ENCODE assay signal across 1 cellular context in the genomic region with DNA sequence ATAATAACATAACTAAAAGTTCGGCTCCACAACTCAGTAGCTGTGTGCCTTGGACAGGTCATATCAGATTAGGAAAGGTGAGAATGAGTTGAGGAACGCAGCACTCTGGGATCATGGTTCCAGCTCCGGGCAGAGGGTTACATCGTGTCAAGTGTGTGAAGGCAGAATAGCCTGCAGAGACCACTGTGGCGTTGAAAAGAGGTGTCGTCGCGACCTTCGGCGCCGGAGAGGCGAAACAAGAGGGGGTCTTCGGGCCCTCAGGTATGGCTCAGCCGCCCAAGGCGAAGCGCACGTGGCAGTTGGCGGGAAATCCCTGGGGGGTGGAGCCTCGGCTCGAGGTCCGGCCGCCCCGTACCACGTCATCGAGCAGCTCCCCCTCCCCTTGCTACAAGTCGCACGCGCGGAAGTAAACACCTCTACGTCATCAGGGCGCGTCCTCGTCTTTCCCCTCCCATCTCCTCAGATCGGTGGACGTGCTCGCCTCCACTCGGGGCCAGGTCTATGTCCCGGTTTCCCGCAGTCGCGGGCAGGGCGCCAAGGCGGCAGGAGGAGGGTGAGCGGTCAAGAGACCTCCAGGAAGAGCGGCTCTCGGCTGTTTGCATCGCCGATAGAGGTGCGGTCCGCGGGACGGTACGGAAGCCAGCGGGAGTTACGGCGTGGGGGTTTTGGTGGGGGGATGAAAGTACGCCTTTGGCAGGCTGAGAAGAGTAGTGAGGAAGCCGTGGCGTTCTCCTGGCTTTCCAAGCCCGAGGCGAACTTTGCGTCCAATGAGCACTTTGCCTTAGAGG.
TF ChIP-seq lines count a peak whose summit lies in the region.

A gene with protein sequence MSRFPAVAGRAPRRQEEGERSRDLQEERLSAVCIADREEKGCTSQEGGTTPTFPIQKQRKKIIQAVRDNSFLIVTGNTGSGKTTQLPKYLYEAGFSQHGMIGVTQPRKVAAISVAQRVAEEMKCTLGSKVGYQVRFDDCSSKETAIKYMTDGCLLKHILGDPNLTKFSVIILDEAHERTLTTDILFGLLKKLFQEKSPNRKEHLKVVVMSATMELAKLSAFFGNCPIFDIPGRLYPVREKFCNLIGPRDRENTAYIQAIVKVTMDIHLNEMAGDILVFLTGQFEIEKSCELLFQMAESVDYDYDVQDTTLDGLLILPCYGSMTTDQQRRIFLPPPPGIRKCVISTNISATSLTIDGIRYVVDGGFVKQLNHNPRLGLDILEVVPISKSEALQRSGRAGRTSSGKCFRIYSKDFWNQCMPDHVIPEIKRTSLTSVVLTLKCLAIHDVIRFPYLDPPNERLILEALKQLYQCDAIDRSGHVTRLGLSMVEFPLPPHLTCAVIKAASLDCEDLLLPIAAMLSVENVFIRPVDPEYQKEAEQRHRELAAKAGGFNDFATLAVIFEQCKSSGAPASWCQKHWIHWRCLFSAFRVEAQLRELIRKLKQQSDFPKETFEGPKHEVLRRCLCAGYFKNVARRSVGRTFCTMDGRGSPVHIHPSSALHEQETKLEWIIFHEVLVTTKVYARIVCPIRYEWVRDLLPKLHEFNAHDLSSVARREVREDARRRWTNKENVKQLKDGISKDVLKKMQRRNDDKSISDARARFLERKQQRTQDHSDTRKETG (plus strand): TSS at position 440 of the 788 bp plus-strand sequence. CDS start 62 bp downstream, at position 502.

TF ChIP-seq in HepG2, 621 proteins besides CTCF, POLR2A, EP300 and RAD21 (continues in another document):
- TF ChIP-seq, protein P1, sequence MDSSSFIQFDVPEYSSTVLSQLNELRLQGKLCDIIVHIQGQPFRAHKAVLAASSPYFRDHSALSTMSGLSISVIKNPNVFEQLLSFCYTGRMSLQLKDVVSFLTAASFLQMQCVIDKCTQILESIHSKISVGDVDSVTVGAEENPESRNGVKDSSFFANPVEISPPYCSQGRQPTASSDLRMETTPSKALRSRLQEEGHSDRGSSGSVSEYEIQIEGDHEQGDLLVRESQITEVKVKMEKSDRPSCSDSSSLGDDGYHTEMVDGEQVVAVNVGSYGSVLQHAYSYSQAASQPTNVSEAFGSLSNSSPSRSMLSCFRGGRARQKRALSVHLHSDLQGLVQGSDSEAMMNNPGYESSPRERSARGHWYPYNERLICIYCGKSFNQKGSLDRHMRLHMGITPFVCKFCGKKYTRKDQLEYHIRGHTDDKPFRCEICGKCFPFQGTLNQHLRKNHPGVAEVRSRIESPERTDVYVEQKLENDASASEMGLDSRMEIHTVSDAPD (CRISPR knock-in tag; IDR thresholded peaks at IDR 0.05): peak; percentile 92
- peak; percentile 87 for TF ChIP-seq KLF12 (CRISPR knock-in tag; IDR thresholded peaks at IDR 0.05; ENCODE audit: borderline replicate concordance)
- peak; percentile 83; the same call in 1 of the 2 replicates for TF ChIP-seq SNAPC2 (CRISPR knock-in tag; IDR thresholded peaks at IDR 0.05)
- TF ChIP-seq, protein P2, sequence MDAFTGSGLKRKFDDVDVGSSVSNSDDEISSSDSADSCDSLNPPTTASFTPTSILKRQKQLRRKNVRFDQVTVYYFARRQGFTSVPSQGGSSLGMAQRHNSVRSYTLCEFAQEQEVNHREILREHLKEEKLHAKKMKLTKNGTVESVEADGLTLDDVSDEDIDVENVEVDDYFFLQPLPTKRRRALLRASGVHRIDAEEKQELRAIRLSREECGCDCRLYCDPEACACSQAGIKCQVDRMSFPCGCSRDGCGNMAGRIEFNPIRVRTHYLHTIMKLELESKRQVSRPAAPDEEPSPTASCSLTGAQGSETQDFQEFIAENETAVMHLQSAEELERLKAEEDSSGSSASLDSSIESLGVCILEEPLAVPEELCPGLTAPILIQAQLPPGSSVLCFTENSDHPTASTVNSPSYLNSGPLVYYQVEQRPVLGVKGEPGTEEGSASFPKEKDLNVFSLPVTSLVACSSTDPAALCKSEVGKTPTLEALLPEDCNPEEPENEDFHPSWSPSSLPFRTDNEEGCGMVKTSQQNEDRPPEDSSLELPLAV (CRISPR knock-in tag; conservative IDR thresholded peaks at IDR 0.05; ENCODE audit: low read depth): no peak; the same call in 1 of the 2 replicates
- TF ChIP-seq HNF1B (CRISPR knock-in tag; IDR thresholded peaks at IDR 0.05): peak; percentile 86
- no peak for TF ChIP-seq ZNF530 (CRISPR knock-in tag; IDR thresholded peaks at IDR 0.05; ENCODE audit: low read depth)
- TF ChIP-seq, protein P3, sequence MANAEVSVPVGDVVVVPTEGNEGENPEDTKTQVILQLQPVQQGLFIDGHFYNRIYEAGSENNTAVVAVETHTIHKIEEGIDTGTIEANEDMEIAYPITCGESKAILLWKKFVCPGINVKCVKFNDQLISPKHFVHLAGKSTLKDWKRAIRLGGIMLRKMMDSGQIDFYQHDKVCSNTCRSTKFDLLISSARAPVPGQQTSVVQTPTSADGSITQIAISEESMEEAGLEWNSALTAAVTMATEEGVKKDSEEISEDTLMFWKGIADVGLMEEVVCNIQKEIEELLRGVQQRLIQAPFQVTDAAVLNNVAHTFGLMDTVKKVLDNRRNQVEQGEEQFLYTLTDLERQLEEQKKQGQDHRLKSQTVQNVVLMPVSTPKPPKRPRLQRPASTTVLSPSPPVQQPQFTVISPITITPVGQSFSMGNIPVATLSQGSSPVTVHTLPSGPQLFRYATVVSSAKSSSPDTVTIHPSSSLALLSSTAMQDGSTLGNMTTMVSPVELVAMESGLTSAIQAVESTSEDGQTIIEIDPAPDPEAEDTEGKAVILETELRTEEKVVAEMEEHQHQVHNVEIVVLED (CRISPR knock-in tag; IDR thresholded peaks at IDR 0.05; ENCODE audit: borderline replicate concordance): peak; percentile 78; the same call in 1 of the 2 replicates
- peak; percentile 65 for TF ChIP-seq ZMYM3 (CRISPR knock-in tag; IDR thresholded peaks at IDR 0.05)
- TF ChIP-seq TBL1XR1 (IDR thresholded peaks at IDR 0.05; ENCODE audit: borderline replicate concordance, low read length, partially characterized antibody): no peak
- no peak for TF ChIP-seq SMARCE1 (IDR thresholded peaks at IDR 0.05; ENCODE audit: borderline replicate concordance)
- TF ChIP-seq, protein P4, sequence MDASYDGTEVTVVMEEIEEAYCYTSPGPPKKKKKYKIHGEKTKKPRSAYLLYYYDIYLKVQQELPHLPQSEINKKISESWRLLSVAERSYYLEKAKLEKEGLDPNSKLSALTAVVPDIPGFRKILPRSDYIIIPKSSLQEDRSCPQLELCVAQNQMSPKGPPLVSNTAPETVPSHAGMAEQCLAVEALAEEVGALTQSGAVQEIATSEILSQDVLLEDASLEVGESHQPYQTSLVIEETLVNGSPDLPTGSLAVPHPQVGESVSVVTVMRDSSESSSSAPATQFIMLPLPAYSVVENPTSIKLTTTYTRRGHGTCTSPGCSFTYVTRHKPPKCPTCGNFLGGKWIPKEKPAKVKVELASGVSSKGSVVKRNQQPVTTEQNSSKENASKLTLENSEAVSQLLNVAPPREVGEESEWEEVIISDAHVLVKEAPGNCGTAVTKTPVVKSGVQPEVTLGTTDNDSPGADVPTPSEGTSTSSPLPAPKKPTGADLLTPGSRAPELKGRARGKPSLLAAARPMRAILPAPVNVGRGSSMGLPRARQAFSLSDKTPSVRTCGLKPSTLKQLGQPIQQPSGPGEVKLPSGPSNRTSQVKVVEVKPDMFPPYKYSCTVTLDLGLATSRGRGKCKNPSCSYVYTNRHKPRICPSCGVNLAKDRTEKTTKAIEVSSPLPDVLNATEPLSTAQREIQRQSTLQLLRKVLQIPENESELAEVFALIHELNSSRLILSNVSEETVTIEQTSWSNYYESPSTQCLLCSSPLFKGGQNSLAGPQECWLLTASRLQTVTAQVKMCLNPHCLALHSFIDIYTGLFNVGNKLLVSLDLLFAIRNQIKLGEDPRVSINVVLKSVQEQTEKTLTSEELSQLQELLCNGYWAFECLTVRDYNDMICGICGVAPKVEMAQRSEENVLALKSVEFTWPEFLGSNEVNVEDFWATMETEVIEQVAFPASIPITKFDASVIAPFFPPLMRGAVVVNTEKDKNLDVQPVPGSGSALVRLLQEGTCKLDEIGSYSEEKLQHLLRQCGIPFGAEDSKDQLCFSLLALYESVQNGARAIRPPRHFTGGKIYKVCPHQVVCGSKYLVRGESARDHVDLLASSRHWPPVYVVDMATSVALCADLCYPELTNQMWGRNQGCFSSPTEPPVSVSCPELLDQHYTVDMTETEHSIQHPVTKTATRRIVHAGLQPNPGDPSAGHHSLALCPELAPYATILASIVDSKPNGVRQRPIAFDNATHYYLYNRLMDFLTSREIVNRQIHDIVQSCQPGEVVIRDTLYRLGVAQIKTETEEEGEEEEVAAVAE (CRISPR knock-in tag; IDR thresholded peaks at IDR 0.05; ENCODE audit: borderline replicate concordance): peak; percentile 48; the same call in 1 of the 2 replicates
- no peak for TF ChIP-seq SKI (IDR thresholded peaks at IDR 0.05; ENCODE audit: partially characterized antibody)
- peak; percentile 79 for TF ChIP-seq MYC (CRISPR knock-in tag; IDR thresholded peaks at IDR 0.05; ENCODE audit: borderline replicate concordance)
- TF ChIP-seq, protein P5, sequence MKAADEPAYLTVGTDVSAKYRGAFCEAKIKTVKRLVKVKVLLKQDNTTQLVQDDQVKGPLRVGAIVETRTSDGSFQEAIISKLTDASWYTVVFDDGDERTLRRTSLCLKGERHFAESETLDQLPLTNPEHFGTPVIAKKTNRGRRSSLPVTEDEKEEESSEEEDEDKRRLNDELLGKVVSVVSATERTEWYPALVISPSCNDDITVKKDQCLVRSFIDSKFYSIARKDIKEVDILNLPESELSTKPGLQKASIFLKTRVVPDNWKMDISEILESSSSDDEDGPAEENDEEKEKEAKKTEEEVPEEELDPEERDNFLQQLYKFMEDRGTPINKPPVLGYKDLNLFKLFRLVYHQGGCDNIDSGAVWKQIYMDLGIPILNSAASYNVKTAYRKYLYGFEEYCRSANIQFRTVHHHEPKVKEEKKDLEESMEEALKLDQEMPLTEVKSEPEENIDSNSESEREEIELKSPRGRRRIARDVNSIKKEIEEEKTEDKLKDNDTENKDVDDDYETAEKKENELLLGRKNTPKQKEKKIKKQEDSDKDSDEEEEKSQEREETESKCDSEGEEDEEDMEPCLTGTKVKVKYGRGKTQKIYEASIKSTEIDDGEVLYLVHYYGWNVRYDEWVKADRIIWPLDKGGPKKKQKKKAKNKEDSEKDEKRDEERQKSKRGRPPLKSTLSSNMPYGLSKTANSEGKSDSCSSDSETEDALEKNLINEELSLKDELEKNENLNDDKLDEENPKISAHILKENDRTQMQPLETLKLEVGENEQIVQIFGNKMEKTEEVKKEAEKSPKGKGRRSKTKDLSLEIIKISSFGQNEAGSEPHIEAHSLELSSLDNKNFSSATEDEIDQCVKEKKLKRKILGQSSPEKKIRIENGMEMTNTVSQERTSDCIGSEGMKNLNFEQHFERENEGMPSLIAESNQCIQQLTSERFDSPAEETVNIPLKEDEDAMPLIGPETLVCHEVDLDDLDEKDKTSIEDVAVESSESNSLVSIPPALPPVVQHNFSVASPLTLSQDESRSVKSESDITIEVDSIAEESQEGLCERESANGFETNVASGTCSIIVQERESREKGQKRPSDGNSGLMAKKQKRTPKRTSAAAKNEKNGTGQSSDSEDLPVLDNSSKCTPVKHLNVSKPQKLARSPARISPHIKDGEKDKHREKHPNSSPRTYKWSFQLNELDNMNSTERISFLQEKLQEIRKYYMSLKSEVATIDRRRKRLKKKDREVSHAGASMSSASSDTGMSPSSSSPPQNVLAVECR (CRISPR knock-in tag; IDR thresholded peaks at IDR 0.05; ENCODE audit: borderline replicate concordance): peak; percentile 97
- TF ChIP-seq HOXA7 (CRISPR knock-in tag; IDR thresholded peaks at IDR 0.05): peak; percentile 53; the same call in 1 of the 2 replicates
- peak; percentile 97 for TF ChIP-seq REL (CRISPR knock-in tag; conservative IDR thresholded peaks at IDR 0.05)
- TF ChIP-seq SRSF1 (optimal IDR thresholded peaks at IDR 0.05; ENCODE audit: low read depth, low read length): peak; percentile 45
- TF ChIP-seq, protein P6, sequence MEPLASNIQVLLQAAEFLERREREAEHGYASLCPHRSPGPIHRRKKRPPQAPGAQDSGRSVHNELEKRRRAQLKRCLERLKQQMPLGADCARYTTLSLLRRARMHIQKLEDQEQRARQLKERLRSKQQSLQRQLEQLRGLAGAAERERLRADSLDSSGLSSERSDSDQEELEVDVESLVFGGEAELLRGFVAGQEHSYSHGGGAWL (CRISPR knock-in tag; IDR thresholded peaks at IDR 0.05): peak; percentile 92
- peak; percentile 89 for TF ChIP-seq ZNF331 (CRISPR knock-in tag; IDR thresholded peaks at IDR 0.05)
- TF ChIP-seq HNF4G (IDR thresholded peaks at IDR 0.05; ENCODE audit: borderline replicate concordance, low read depth, low read length): peak; percentile 11; the same call in 1 of the 2 replicates
- no peak for TF ChIP-seq HNF4G (CRISPR knock-in tag; IDR thresholded peaks at IDR 0.05; ENCODE audit: borderline replicate concordance, low read depth)
- peak; percentile 66 for TF ChIP-seq TAF1 (CRISPR knock-in tag; IDR thresholded peaks at IDR 0.05)
- no peak for TF ChIP-seq IKZF1 (IDR thresholded peaks at IDR 0.05)
- TF ChIP-seq, protein P7, sequence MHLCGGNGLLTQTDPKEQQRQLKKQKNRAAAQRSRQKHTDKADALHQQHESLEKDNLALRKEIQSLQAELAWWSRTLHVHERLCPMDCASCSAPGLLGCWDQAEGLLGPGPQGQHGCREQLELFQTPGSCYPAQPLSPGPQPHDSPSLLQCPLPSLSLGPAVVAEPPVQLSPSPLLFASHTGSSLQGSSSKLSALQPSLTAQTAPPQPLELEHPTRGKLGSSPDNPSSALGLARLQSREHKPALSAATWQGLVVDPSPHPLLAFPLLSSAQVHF (CRISPR knock-in tag; IDR thresholded peaks at IDR 0.05): peak; percentile 98
- peak; percentile 54; the same call in 1 of the 2 replicates for TF ChIP-seq ATF5 (CRISPR knock-in tag; IDR thresholded peaks at IDR 0.05; ENCODE audit: low read depth)
- TF ChIP-seq, protein P8, sequence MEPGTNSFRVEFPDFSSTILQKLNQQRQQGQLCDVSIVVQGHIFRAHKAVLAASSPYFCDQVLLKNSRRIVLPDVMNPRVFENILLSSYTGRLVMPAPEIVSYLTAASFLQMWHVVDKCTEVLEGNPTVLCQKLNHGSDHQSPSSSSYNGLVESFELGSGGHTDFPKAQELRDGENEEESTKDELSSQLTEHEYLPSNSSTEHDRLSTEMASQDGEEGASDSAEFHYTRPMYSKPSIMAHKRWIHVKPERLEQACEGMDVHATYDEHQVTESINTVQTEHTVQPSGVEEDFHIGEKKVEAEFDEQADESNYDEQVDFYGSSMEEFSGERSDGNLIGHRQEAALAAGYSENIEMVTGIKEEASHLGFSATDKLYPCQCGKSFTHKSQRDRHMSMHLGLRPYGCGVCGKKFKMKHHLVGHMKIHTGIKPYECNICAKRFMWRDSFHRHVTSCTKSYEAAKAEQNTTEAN (CRISPR knock-in tag; conservative IDR thresholded peaks at IDR 0.05): peak; percentile 78; the same call in 1 of the 2 replicates
